ENCODE assay signal across 1 cellular context in genomic region chr16:75647492-75648264, GRCh38.
TF ChIP-seq lines count a peak whose summit lies in the region.

KARS1 (minus strand) TSS chr16:75647665; CDS start chr16:75647639, 26 bp downstream.
TERF2IP (plus strand) TSS chr16:75647773; CDS start chr16:75647883, 110 bp downstream.

TF ChIP-seq in K562, 482 proteins besides CTCF, POLR2A, EP300 and RAD21 (continued from another document and continues in another):
- TF ChIP-seq CREM (IDR thresholded peaks at IDR 0.05; ENCODE audit: low read depth): peak; percentile 47
- TF ChIP-seq SIN3B (IDR thresholded peaks at IDR 0.05; ENCODE audit: low read depth): peak; percentile 92
- no peak for TF ChIP-seq NCOA2 (IDR thresholded peaks at IDR 0.05; ENCODE audit: partially characterized antibody in 2 of 2)
- 0 out of 2 replicates have a peak, but pooled peaks have one; percentile 14 for TF ChIP-seq HNRNPL (IDR thresholded peaks at IDR 0.05; ENCODE audit: low read depth, low read length)
- no peak for TF ChIP-seq E2F8 (IDR thresholded peaks at IDR 0.05; ENCODE audit: low read depth, partially characterized antibody)
- peak; percentile 81; the same call in 1 of the 2 replicates for TF ChIP-seq THAP12 (CRISPR knock-in tag; IDR thresholded peaks at IDR 0.05)
- TF ChIP-seq KDM4B (IDR thresholded peaks at IDR 0.05; ENCODE audit: borderline replicate concordance in 2 of 2, low read depth in 1 of 2): peak in 1 of 2 experiments; percentile 93; a peak in 2 of 4 replicates
- peak; percentile 90 to 93 for TF ChIP-seq UBTF (IDR thresholded peaks at IDR 0.05; ENCODE audit: borderline replicate concordance in 1 of 2, low read depth in 2 of 2, low read length in 2 of 2)
- peak; percentile 56; the same call in 1 of the 2 replicates for TF ChIP-seq ZNF224 (CRISPR knock-in tag; IDR thresholded peaks at IDR 0.05)
- TF ChIP-seq PML (IDR thresholded peaks at IDR 0.05; ENCODE audit: low read length): peak; percentile 88; the same call in 1 of the 2 replicates
- peak; percentile 19; the same call in 1 of the 2 replicates for TF ChIP-seq ZBTB33 (CRISPR knock-in tag; IDR thresholded peaks at IDR 0.05)
- TF ChIP-seq IRF1 (CRISPR knock-in tag; IDR thresholded peaks at IDR 0.05; ENCODE audit: borderline replicate concordance): no peak
- peak; percentile 93 for TF ChIP-seq GTF2E2 (tag; IDR thresholded peaks at IDR 0.05)
- 0 out of 2 replicates have a peak, but pooled peaks have one; percentile 35 for TF ChIP-seq SMAD4 (CRISPR knock-in tag; conservative IDR thresholded peaks at IDR 0.05)
- TF ChIP-seq POLR2G (IDR thresholded peaks at IDR 0.05; ENCODE audit: low read depth, low read length): peak; percentile 98
- TF ChIP-seq ZNF639 (CRISPR knock-in tag; conservative IDR thresholded peaks at IDR 0.05 in 1 of 2, IDR thresholded peaks at IDR 0.05 in 1 of 2): peak in 1 of 2 experiments; percentile 64; a peak in 2 of 4 replicates
- peak; percentile 91 for TF ChIP-seq POLR2AphosphoS5 (IDR thresholded peaks at IDR 0.05; ENCODE audit: control insufficient read depth, insufficient read depth, low read depth, low read length)
- peak; percentile 58; the same call in 1 of the 2 replicates for TF ChIP-seq CBX1 (IDR thresholded peaks at IDR 0.05; ENCODE audit: low read depth)
- peak; percentile 76 for TF ChIP-seq SAP30 (IDR thresholded peaks at IDR 0.05; ENCODE audit: borderline replicate concordance, insufficient read depth, low read depth, low read length, poor library complexity, severe bottlenecking)
- peak; percentile 91 for TF ChIP-seq RBBP5 (IDR thresholded peaks at IDR 0.05; ENCODE audit: borderline replicate concordance, insufficient read depth, low read length, poor library complexity, severe bottlenecking)
- TF ChIP-seq ZNF133 (CRISPR knock-in tag; IDR thresholded peaks at IDR 0.05): no peak
- peak; percentile 65 for TF ChIP-seq MTA2 (IDR thresholded peaks at IDR 0.05; ENCODE audit: low read depth)
- TF ChIP-seq ARID4B (CRISPR knock-in tag; IDR thresholded peaks at IDR 0.05): peak; percentile 89
- TF ChIP-seq C11orf30 (IDR thresholded peaks at IDR 0.05; ENCODE audit: low read depth): peak; percentile 91
- TF ChIP-seq ZNF586 (CRISPR knock-in tag; conservative IDR thresholded peaks at IDR 0.05): no peak
- no peak for TF ChIP-seq GTF2A2 (tag; IDR thresholded peaks at IDR 0.05)
- peak; percentile 80 for TF ChIP-seq HMGN3 (IDR thresholded peaks at IDR 0.05; ENCODE audit: borderline replicate concordance, extremely low read depth, insufficient read length, low read depth, low read length)
- peak; percentile 93 for TF ChIP-seq MEIS2 (IDR thresholded peaks at IDR 0.05; ENCODE audit: partially characterized antibody)
- TF ChIP-seq LCOR (CRISPR knock-in tag; IDR thresholded peaks at IDR 0.05): peak; percentile 77; the same call in 1 of the 2 replicates
- peak; percentile 49; the same call in 1 of the 2 replicates for TF ChIP-seq CBFB (CRISPR knock-in tag; IDR thresholded peaks at IDR 0.05)
